Comparison of ENCODE assay signal across 8 cellular contexts in genomic region chr19:33064778-33065550, GRCh38. TPM values are rescaled to one million over a fixed set of nuclear protein-coding genes. Genes with fewer than 3 reads are reported as not detected.
DNase-seq lines count a peak whose midpoint lies in the region; ATAC-seq, FAIRE-seq and TF ChIP-seq lines count a peak whose summit lies in the region.

TSS of gene RHPN2 (minus strand) at chr19:33064888. CDS start at chr19:33064852, 36 bp downstream.

- no peak for TF ChIP-seq POLR2A in endothelial cell of umbilical vein (IDR thresholded peaks at IDR 0.05; ENCODE audit: low read depth, low read length)

- H3K36me3 ChIP-seq in endothelial cell of umbilical vein (ENCODE audit: control insufficient read depth in 2 of 2, extremely low read depth in 1 of 2, insufficient read depth in 2 of 2, low read length in 2 of 2) = no peaks in the 10 kb centered on the region
- H3K36me3 ChIP-seq in mucosa of stomach (ENCODE audit: control insufficient read depth, insufficient read depth, low read length) = no peaks in the 10 kb centered on the region

- peak within 1 kb of the TSS; percentile 42 for H3K4me2 ChIP-seq in endothelial cell of umbilical vein (ENCODE audit: insufficient read depth, low read length)

- no peak for TF ChIP-seq CTCF in activated CD8-positive, alpha-beta T cell treated with anti-CD3 and anti-CD28 coated beads for 36 hours (IDR thresholded peaks at IDR 0.05)
- TF ChIP-seq CTCF in endothelial cell of umbilical vein (IDR thresholded peaks at IDR 0.05; ENCODE audit: extremely low read depth in 1 of 2, insufficient read depth in 1 of 2, low read depth in 1 of 2, low read length in 2 of 2) = no peak

- H3K27me3 ChIP-seq in endothelial cell of umbilical vein (ENCODE audit: control insufficient read depth in 2 of 2, insufficient read depth in 2 of 2, low read length in 2 of 2) (peaks cover 5 to 16% of the 10 kb centered on the region in 2 experiments), mucosa of stomach (ENCODE audit: control insufficient read depth, insufficient read depth, low read length) (peaks cover 3% of the 10 kb centered on the region)

- H3K9ac ChIP-seq in endothelial cell of umbilical vein (replicated peaks; ENCODE audit: extremely low read depth, insufficient read depth, low read length) = no peak within 1 kb of the TSS
- peak within 1 kb of the TSS; percentile 89 for H3K9ac ChIP-seq in mucosa of stomach (ENCODE audit: low read length)

- FAIRE-seq in endothelial cell of umbilical vein (lab: Jason Lieb, UNC) = peak; percentile 60

- BruUV-seq in endothelial cell of umbilical vein (replicated peaks; lab: Mats Ljungman, UMichigan) = no TSS peak

- POLR2A ChIA-PET in activated CD8-positive, alpha-beta T cell treated with anti-CD3 and anti-CD28 coated beads for 36 hours (lab: Charles Lee) = interaction anchor here (0.8 kb wide), 1 partner anchor 16 kb away, joined by 3 read pairs; the partner anchor contains the start of gene GPATCH1
- POLR2A ChIA-PET in endothelial cell of umbilical vein (lab: Charles Lee) = no interaction called here

- peak within 1 kb of the TSS; percentile 69 for H3K4me3 Mint-ChIP-seq in activated CD8-positive, alpha-beta T cell treated with anti-CD3 and anti-CD28 coated beads for 36 hours
- H3K4me3 Mint-ChIP-seq in stimulated activated naive B cell treated with anti-CD40 and anti-IgM and Interleukin-4, amounts not matched to agents 10 μg/mL and 1 μg/mL and 100 μg/mL, for 72 hours = peak within 1 kb of the TSS; percentile 77 to 81

- H3K9me3 Mint-ChIP-seq in activated CD8-positive, alpha-beta T cell treated with anti-CD3 and anti-CD28 coated beads for 36 hours = no peaks in the 10 kb centered on the region
- no peaks in the 10 kb centered on the region for H3K9me3 Mint-ChIP-seq in stimulated activated naive B cell treated with anti-CD40 and anti-IgM and Interleukin-4, amounts not matched to agents 10 μg/mL and 1 μg/mL and 100 μg/mL, for 72 hours

- peaks cover 4% of the 10 kb centered on the region for H3K4me1 Mint-ChIP-seq in activated CD8-positive, alpha-beta T cell treated with anti-CD3 and anti-CD28 coated beads for 36 hours (ENCODE audit: low read depth)
- H3K4me1 Mint-ChIP-seq in stimulated activated naive B cell treated with anti-CD40 and anti-IgM and Interleukin-4, amounts not matched to agents 10 μg/mL and 1 μg/mL and 100 μg/mL, for 72 hours = peaks cover 5 to 14% of the 10 kb centered on the region in 2 donors

- peak; percentile 44 for ATAC-seq in HG03039 (IDR thresholded peaks at IDR 0.05; ENCODE audit: unreplicated experiment)
- peak; percentile 96 for ATAC-seq in activated CD8-positive, alpha-beta T cell treated with anti-CD3 and anti-CD28 coated beads for 36 hours
- ATAC-seq in stimulated activated naive B cell treated with anti-CD40 and anti-IgM and Interleukin-4, amounts not matched to agents 10 μg/mL and 1 μg/mL and 100 μg/mL, for 72 hours (replicated peaks) = peak; percentile 88

- H4K20me1 ChIP-seq in endothelial cell of umbilical vein (replicated peaks; ENCODE audit: control insufficient read depth, extremely low read depth, insufficient read depth, low read length) = no peaks in the 10 kb centered on the region

- H3K9me1 ChIP-seq in endothelial cell of umbilical vein (replicated peaks; ENCODE audit: control insufficient read depth, extremely low read depth, insufficient read depth, low read length) = no peaks in the 10 kb centered on the region

- intact Hi-C loops in activated CD8-positive, alpha-beta T cell treated with anti-CD3 and anti-CD28 coated beads for 36 hours (cut with micrococcal nuclease) = no loop called here
- intact Hi-C loops in endothelial cell of umbilical vein (cut with micrococcal nuclease) = loop anchor here (2.0 kb wide), 1 partner anchor 16 kb away; the partner anchor contains the start of gene GPATCH1

- dilution Hi-C loops in endothelial cell of umbilical vein (cut with MboI; ENCODE audit: extremely low pct_ligation_motif_present, low sequenced_read_pairs) = no loop called here

- H3K27ac Mint-ChIP-seq in activated CD8-positive, alpha-beta T cell treated with anti-CD3 and anti-CD28 coated beads for 36 hours = no peak within 1 kb of the TSS
- peak within 1 kb of the TSS; percentile 83 for H3K27ac Mint-ChIP-seq in stimulated activated naive B cell treated with anti-CD40 and anti-IgM and Interleukin-4, amounts not matched to agents 10 μg/mL and 1 μg/mL and 100 μg/mL, for 72 hours

- H3K9me3 ChIP-seq in endothelial cell of umbilical vein (replicated peaks; ENCODE audit: control insufficient read depth, insufficient read depth, low read length) (no peaks in the 10 kb centered on the region), mucosa of stomach (ENCODE audit: control insufficient read depth, low read length) (no peaks in the 10 kb centered on the region)

- no peak within 1 kb of the TSS for H3K27ac ChIP-seq in endothelial cell of umbilical vein (ENCODE audit: insufficient read depth, low read depth, low read length)

- CTCF ChIA-PET in activated CD8-positive, alpha-beta T cell treated with anti-CD3 and anti-CD28 coated beads for 36 hours (lab: Charles Lee) = no interaction called here
- CTCF ChIA-PET in endothelial cell of umbilical vein (lab: Charles Lee) = interaction anchor here (0.6 kb wide), 1 partner anchor 92 kb away, joined by 3 read pairs; no protein-coding TSS in a partner anchor

- H3K27me3 Mint-ChIP-seq in activated CD8-positive, alpha-beta T cell treated with anti-CD3 and anti-CD28 coated beads for 36 hours = peaks cover 25% of the 10 kb centered on the region
- peaks cover 8 to 14% of the 10 kb centered on the region in 2 donors for H3K27me3 Mint-ChIP-seq in stimulated activated naive B cell treated with anti-CD40 and anti-IgM and Interleukin-4, amounts not matched to agents 10 μg/mL and 1 μg/mL and 100 μg/mL, for 72 hours

- peak; percentile 56 to 64 for DNase-seq in NCI-H524 (lab: John Stamatoyannopoulos, UW)
- DNase-seq in NCI-H524 treated with DMSO at 0.1 percent for 48 hours (lab: John Stamatoyannopoulos, UW) = no peak
- peak; percentile 76 for DNase-seq in NCI-H526 treated with DMSO at 0.1 percent for 48 hours (lab: John Stamatoyannopoulos, UW)
- DNase-seq in activated CD8-positive, alpha-beta T cell treated with anti-CD3 and anti-CD28 coated beads for 36 hours = peak; percentile 77
- peak; percentile 57 for DNase-seq in endothelial cell of umbilical vein (ENCODE audit: low read depth, low spot score)
- DNase-seq in stimulated activated naive B cell treated with anti-CD40 and anti-IgM and Interleukin-4, amounts not matched to agents 10 μg/mL and 1 μg/mL and 100 μg/mL, for 72 hours = peak; percentile 36

- H3K79me2 ChIP-seq in endothelial cell of umbilical vein (ENCODE audit: control insufficient read depth, insufficient read depth, low read length) = no peaks in the 10 kb centered on the region

- H2AFZ ChIP-seq in endothelial cell of umbilical vein (ENCODE audit: low read depth, low read length) = peak within 1 kb of the TSS; percentile 98

- no peaks in the 10 kb centered on the region for H3K4me1 ChIP-seq in endothelial cell of umbilical vein (ENCODE audit: control insufficient read depth, extremely low read depth, insufficient read depth, low read length)
- H3K4me1 ChIP-seq in mucosa of stomach (ENCODE audit: control insufficient read depth, insufficient read depth, low read length) = peaks cover 10% of the 10 kb centered on the region

- H3K4me3 ChIP-seq in endothelial cell of umbilical vein (replicated peaks in 1 of 3; ENCODE audit: insufficient read depth in 1 of 3, low read depth in 1 of 3, low read length in 3 of 3) (peak within 1 kb of the TSS in 1 of 3 experiments; percentile 59), mucosa of stomach (ENCODE audit: low read length) (peak within 1 kb of the TSS; percentile 86)

- no peaks in the 10 kb centered on the region for H3K36me3 Mint-ChIP-seq in activated CD8-positive, alpha-beta T cell treated with anti-CD3 and anti-CD28 coated beads for 36 hours (ENCODE audit: low read depth)
- no peaks in the 10 kb centered on the region for H3K36me3 Mint-ChIP-seq in stimulated activated naive B cell treated with anti-CD40 and anti-IgM and Interleukin-4, amounts not matched to agents 10 μg/mL and 1 μg/mL and 100 μg/mL, for 72 hours

TF ChIP-seq in endothelial cell of umbilical vein, 7 proteins besides CTCF, POLR2A, EP300 and RAD21:
- TF ChIP-seq MAX (IDR thresholded peaks at IDR 0.05; ENCODE audit: insufficient read depth, insufficient read length) = no peak
- TF ChIP-seq JUN (IDR thresholded peaks at IDR 0.05; ENCODE audit: borderline replicate concordance, insufficient read depth, insufficient read length, low read depth) = no peak
- TF ChIP-seq MYC (IDR thresholded peaks at IDR 0.05; ENCODE audit: low read depth, low read length) = no peak
- no peak for TF ChIP-seq GATA2 (IDR thresholded peaks at IDR 0.05; ENCODE audit: insufficient read depth, insufficient read length, low read depth, low read length)
- TF ChIP-seq FOS (IDR thresholded peaks at IDR 0.05; ENCODE audit: borderline replicate concordance, insufficient read depth, low read length) = no peak
- TF ChIP-seq EZH2 (IDR thresholded peaks at IDR 0.05; ENCODE audit: borderline replicate concordance, low read depth, low read length, severe bottlenecking) = no peak
- no peak for TF ChIP-seq POLR2AphosphoS5 (IDR thresholded peaks at IDR 0.05; ENCODE audit: insufficient read depth, low read depth, low read length)
TF ChIP-seq in endothelial cell of umbilical vein: peak in this region for 0.

RNA-seq across cellular contexts. Expression of gene RHPN2, which starts in this region (rescaled TPM):
- total RNA-seq in activated CD8-positive, alpha-beta T cell treated with anti-CD3 and anti-CD28 coated beads for 36 hours = 1 to 10 TPM; 4.9 to 5.3 TPM
- total RNA-seq in endothelial cell of umbilical vein = 2.7 and 3.3 TPM in 2 replicates
- polyA plus RNA-seq in endothelial cell of umbilical vein = 1.9 and 2.3 TPM in 2 replicates
- polyA plus RNA-seq in endothelial cell of umbilical vein (2011; cell fraction: cytosol; rRNA removed) = 2.7 and 2.8 TPM in 2 replicates
- 2.6 and 2.9 TPM in 2 replicates for polyA plus RNA-seq in endothelial cell of umbilical vein (2011; cell fraction: nucleus; rRNA removed)
- 2.1 and 2.5 TPM in 2 replicates for polyA plus RNA-seq in endothelial cell of umbilical vein (2012)
- polyA minus RNA-seq in endothelial cell of umbilical vein = 5.9 and 6.2 TPM in 2 replicates
- polyA minus RNA-seq in endothelial cell of umbilical vein (2011; cell fraction: cytosol; rRNA and poly(A)+ RNA removed) = 16.5 TPM
- 1.2 and 2.0 TPM in 2 replicates for polyA minus RNA-seq in endothelial cell of umbilical vein (2011; cell fraction: nucleus; rRNA and poly(A)+ RNA removed)

Comparison
In these comparisons a context has a peak if more than half of its experiments do, and no peak if none do; other contexts are left out.
1. ATAC-seq: peak in every context shown above with its lines; median percentile 96 in activated CD8-positive, alpha-beta T cell treated with anti-CD3 and anti-CD28 coated beads for 36 hours; 88 in stimulated activated naive B cell treated with anti-CD40 and anti-IgM and Interleukin-4, amounts not matched to agents 10 μg/mL and 1 μg/mL and 100 μg/mL, for 72 hours; 44 in HG03039.